17 cellular contexts compared by ENCODE assay signal in genomic region chr3:3013299-3013698, GRCh38.
DNase-seq lines count a peak whose midpoint lies in the region; TF ChIP-seq lines count a peak whose summit lies in the region.
"Had no signal": no experiment of that assay in that cellular context is flagged by ENCODE, and none has a peak within 500 bp of the region (broad histone marks: within the 10 kb centered on the region; RNA-seq: fewer than 3 reads in every experiment).

No MANE protein-coding gene starts in this region.

- in situ Hi-C loops in G401 (cut with HindIII; ENCODE audit: low sequenced_read_pairs) (no loop called here), brain microvascular endothelial cell (cut with HindIII; ENCODE audit: low pct_ligation_motif_present, low sequenced_read_pairs) (no loop called here)

- peaks cover 75% of the 10 kb centered on the region for H3K4me1 ChIP-seq in OCI-LY3 (ENCODE audit: low read length)
- H3K4me1 ChIP-seq: BE2C, HAP-1 had no signal

- H3K9me3 ChIP-seq in OCI-LY3 (ENCODE audit: insufficient read depth, low read length): no peaks in the 10 kb centered on the region
- H3K9me3 ChIP-seq: BE2C, HAP-1 had no signal

- no peaks in the 10 kb centered on the region for H4K20me1 ChIP-seq in OCI-LY3 (ENCODE audit: insufficient read depth, low read length)

- no peak overlapping the region for H3K4me3 ChIP-seq in OCI-LY3 (ENCODE audit: low read length)
- no peak overlapping the region for H3K4me3 ChIP-seq in brain microvascular endothelial cell (ENCODE audit: low read depth, low read length)
- H3K4me3 ChIP-seq: HAP-1, K562 had no signal

- no peaks in the 10 kb centered on the region for H3K79me2 ChIP-seq in OCI-LY3 (ENCODE audit: low read length)

- H3K27ac ChIP-seq in OCI-LY3 (ENCODE audit: low read length): peak overlapping the region; percentile 95; the same call in 1 of the 2 replicates
- no peak overlapping the region for H3K27ac ChIP-seq in brain microvascular endothelial cell
- H3K27ac ChIP-seq: HL-60 had no signal

- H3K4me2 ChIP-seq in OCI-LY3 (ENCODE audit: low read length): peak overlapping the region; percentile 93

- no peak overlapping the region for H3K9ac ChIP-seq in OCI-LY3 (ENCODE audit: low read length)

- H3K36me3 ChIP-seq in OCI-LY3 (replicated peaks; ENCODE audit: low read depth, low read length): peaks cover 3% of the 10 kb centered on the region
- H3K36me3 ChIP-seq in brain microvascular endothelial cell (replicated peaks): no peaks in the 10 kb centered on the region
- H3K36me3 ChIP-seq: BE2C, HAP-1 had no signal

- no peak overlapping the region for H2AFZ ChIP-seq in OCI-LY3 (ENCODE audit: low read depth, low read length)

- H3K27me3 ChIP-seq in OCI-LY3 (ENCODE audit: low read depth, low read length) (no peaks in the 10 kb centered on the region), brain microvascular endothelial cell (replicated peaks) (no peaks in the 10 kb centered on the region)
- H3K27me3 ChIP-seq: BE2C had no signal

- no peak for TF ChIP-seq CTCF in OCI-LY3 (IDR thresholded peaks at IDR 0.05; ENCODE audit: low read depth, low read length)
- TF ChIP-seq CTCF in brain microvascular endothelial cell (IDR thresholded peaks at IDR 0.05; ENCODE audit: low read depth, low read length, missing control alignments): no peak

- DNase-seq in G401 (ENCODE audit: low spot score): peak; percentile 59
- peak; percentile 42 for DNase-seq in cerebellar cortex (ENCODE audit: low spot score)
- peak; percentile 18 for DNase-seq in retina
- no peak for DNase-seq in SHP77 treated with DMSO at 0.1 percent for 48 hours (lab: John Stamatoyannopoulos, UW)
- DNase-seq in brain microvascular endothelial cell: no peak
- DNase-seq: BE2C; CD4-positive, CD25-positive, alpha-beta regulatory T cell; CD8-positive, alpha-beta memory T cell; COR-L47; DMS153; DMS79; GF-D8; IMR-90 had no signal

Comparison
In these comparisons a context has a peak if more than half of its experiments do, and no peak if none do; other contexts are left out.
1. DNase-seq: peak in G401 (single experiment), cerebellar cortex (single experiment) and retina (single experiment); none in SHP77 treated with DMSO at 0.1 percent for 48 hours (single experiment) and brain microvascular endothelial cell (single experiment).